In the genomic region with DNA sequence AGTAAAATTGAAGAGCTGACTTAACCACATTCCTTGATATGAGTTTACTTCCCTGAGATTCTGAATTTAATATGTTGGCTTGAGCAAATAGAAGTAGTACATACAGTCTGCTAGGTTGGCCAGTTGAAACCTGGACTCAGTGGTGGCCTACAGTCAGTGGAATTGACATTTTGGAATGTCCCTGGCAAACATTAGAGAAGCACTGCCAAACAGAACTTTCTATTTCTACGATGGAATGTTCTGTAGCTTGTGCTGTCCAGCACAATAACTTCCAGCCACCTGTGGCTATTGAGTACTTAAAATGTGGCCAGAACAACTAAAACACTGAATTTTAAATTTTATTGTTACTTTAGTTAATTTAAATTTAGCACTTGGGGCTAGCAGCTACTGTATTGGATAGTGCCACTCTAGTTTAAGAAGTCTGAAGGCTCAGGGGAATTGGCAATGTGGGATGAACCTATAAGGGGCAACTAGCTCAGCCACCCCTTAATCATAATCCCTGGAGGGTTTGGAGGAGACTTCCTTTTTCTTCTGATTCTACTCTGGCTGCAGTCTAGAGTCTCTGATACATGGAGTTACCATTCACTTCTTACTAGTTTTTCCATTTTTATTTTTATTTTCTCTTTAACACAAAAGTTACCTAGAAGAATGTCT, we compare ENCODE assay signal across 1 cellular context.
TF ChIP-seq lines count a peak whose summit lies in the region.

No MANE protein-coding gene starts in this region.

TF ChIP-seq in HEK293, 187 proteins besides CTCF, POLR2A, EP300 and RAD21 (continued from another document):
- TF ChIP-seq, protein P1, sequence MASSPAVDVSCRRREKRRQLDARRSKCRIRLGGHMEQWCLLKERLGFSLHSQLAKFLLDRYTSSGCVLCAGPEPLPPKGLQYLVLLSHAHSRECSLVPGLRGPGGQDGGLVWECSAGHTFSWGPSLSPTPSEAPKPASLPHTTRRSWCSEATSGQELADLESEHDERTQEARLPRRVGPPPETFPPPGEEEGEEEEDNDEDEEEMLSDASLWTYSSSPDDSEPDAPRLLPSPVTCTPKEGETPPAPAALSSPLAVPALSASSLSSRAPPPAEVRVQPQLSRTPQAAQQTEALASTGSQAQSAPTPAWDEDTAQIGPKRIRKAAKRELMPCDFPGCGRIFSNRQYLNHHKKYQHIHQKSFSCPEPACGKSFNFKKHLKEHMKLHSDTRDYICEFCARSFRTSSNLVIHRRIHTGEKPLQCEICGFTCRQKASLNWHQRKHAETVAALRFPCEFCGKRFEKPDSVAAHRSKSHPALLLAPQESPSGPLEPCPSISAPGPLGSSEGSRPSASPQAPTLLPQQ (tag by site-specific recombination; IDR thresholded peaks at IDR 0.05), result no peak
- TF ChIP-seq, protein P2, sequence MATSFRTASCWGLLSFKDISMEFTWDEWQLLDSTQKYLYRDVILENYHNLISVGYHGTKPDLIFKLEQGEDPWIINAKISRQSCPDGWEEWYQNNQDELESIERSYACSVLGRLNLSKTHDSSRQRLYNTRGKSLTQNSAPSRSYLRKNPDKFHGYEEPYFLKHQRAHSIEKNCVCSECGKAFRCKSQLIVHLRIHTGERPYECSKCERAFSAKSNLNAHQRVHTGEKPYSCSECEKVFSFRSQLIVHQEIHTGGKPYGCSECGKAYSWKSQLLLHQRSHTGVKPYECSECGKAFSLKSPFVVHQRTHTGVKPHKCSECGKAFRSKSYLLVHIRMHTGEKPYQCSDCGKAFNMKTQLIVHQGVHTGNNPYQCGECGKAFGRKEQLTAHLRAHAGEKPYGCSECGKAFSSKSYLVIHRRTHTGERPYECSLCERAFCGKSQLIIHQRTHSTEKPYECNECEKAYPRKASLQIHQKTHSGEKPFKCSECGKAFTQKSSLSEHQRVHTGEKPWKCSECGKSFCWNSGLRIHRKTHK (tag by site-specific recombination; IDR thresholded peaks at IDR 0.05), result no peak
- TF ChIP-seq, protein P3, sequence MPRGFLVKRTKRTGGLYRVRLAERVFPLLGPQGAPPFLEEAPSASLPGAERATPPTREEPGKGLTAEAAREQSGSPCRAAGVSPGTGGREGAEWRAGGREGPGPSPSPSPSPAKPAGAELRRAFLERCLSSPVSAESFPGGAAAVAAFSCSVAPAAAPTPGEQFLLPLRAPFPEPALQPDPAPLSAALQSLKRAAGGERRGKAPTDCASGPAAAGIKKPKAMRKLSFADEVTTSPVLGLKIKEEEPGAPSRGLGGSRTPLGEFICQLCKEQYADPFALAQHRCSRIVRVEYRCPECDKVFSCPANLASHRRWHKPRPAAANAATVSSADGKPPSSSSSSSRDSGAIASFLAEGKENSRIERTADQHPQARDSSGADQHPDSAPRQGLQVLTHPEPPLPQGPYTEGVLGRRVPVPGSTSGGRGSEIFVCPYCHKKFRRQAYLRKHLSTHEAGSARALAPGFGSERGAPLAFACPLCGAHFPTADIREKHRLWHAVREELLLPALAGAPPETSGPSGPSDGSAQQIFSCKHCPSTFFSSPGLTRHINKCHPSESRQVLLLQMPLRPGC (tag by site-specific recombination; IDR thresholded peaks at IDR 0.05), result no peak
- TF ChIP-seq, protein P4, sequence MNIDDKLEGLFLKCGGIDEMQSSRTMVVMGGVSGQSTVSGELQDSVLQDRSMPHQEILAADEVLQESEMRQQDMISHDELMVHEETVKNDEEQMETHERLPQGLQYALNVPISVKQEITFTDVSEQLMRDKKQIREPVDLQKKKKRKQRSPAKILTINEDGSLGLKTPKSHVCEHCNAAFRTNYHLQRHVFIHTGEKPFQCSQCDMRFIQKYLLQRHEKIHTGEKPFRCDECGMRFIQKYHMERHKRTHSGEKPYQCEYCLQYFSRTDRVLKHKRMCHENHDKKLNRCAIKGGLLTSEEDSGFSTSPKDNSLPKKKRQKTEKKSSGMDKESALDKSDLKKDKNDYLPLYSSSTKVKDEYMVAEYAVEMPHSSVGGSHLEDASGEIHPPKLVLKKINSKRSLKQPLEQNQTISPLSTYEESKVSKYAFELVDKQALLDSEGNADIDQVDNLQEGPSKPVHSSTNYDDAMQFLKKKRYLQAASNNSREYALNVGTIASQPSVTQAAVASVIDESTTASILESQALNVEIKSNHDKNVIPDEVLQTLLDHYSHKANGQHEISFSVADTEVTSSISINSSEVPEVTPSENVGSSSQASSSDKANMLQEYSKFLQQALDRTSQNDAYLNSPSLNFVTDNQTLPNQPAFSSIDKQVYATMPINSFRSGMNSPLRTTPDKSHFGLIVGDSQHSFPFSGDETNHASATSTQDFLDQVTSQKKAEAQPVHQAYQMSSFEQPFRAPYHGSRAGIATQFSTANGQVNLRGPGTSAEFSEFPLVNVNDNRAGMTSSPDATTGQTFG (tag by site-specific recombination; IDR thresholded peaks at IDR 0.05; ENCODE audit: borderline replicate concordance), result no peak
- TF ChIP-seq BCL11B (tag by site-specific recombination; IDR thresholded peaks at IDR 0.05; ENCODE audit: low read depth) (no peak), ZNF2 (tag by site-specific recombination; IDR thresholded peaks at IDR 0.05) (no peak), ZNF670 (tag by site-specific recombination; IDR thresholded peaks at IDR 0.05; ENCODE audit: low read depth) (no peak), WT1 (tag by site-specific recombination; IDR thresholded peaks at IDR 0.05) (no peak), ZNF623 (tag by site-specific recombination; IDR thresholded peaks at IDR 0.05) (no peak)
- TF ChIP-seq, protein P5, sequence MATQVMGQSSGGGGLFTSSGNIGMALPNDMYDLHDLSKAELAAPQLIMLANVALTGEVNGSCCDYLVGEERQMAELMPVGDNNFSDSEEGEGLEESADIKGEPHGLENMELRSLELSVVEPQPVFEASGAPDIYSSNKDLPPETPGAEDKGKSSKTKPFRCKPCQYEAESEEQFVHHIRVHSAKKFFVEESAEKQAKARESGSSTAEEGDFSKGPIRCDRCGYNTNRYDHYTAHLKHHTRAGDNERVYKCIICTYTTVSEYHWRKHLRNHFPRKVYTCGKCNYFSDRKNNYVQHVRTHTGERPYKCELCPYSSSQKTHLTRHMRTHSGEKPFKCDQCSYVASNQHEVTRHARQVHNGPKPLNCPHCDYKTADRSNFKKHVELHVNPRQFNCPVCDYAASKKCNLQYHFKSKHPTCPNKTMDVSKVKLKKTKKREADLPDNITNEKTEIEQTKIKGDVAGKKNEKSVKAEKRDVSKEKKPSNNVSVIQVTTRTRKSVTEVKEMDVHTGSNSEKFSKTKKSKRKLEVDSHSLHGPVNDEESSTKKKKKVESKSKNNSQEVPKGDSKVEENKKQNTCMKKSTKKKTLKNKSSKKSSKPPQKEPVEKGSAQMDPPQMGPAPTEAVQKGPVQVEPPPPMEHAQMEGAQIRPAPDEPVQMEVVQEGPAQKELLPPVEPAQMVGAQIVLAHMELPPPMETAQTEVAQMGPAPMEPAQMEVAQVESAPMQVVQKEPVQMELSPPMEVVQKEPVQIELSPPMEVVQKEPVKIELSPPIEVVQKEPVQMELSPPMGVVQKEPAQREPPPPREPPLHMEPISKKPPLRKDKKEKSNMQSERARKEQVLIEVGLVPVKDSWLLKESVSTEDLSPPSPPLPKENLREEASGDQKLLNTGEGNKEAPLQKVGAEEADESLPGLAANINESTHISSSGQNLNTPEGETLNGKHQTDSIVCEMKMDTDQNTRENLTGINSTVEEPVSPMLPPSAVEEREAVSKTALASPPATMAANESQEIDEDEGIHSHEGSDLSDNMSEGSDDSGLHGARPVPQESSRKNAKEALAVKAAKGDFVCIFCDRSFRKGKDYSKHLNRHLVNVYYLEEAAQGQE (tag by site-specific recombination; IDR thresholded peaks at IDR 0.05), result peak; percentile 27; the same call in 1 of the 2 replicates
